25 cellular contexts compared by ENCODE assay signal in the genomic region with DNA sequence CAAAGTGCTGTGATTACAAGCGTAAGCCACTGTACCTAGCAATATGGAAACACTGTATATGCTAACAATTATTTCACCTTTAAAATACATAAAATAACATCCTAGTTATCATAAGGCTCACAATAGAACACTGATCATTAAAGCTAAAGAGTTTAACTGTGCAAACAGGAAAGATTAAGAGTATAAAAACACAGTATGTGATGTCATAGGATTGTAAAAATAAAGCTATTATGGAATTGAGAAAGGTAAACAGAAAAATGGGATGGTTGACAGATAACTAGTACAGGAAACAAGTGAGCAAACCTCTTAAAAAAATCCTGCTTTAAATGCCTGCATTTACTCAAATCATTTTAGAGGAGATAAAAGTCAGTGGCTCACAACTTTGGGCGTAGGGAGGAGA. TPM values are rescaled to one million over a fixed set of nuclear protein-coding genes. Genes with fewer than 3 reads are reported as not detected.
DNase-seq lines count a peak whose midpoint lies in the region; FAIRE-seq and TF ChIP-seq lines count a peak whose summit lies in the region.
"Had no signal": no experiment of that assay in that cellular context is flagged by ENCODE, and none has a peak within 500 bp of the region (broad histone marks: within the 10 kb centered on the region; RNA-seq: fewer than 3 reads in every experiment).

No MANE protein-coding gene starts in this region.

- peak; percentile 92 for FAIRE-seq in colon (lab: Jason Lieb, UNC)
- FAIRE-seq: astrocyte, endometrium, H1, TTC549 had no signal

- no peak overlapping the region for H3K27ac Mint-ChIP-seq in Calu3 (ENCODE audit: unreplicated experiment)
- H3K27ac Mint-ChIP-seq: CD14-positive monocyte; dendritic cell treated with granulocyte-macrophage colony-stimulating factor and Interleukin-4, amounts not matched to agents 40 ng/mL and 50 ng/mL, for 4 days; IgD-negative memory B cell; stimulated activated effector memory CD8-positive, alpha-beta T cell treated with anti-CD3 and anti-CD28 coated beads, Interleukin-12 subunit alpha, Interleukin-12 subunit beta, amount 100 ng/mL, for 72 hours; T-helper 1 cell treated with Interleukin-12 subunit alpha and Interleukin-12 subunit beta and Interleukin-4 antibody, amounts not matched to agents 30 μg/mL and 1 μg/mL, for 36 hours had no signal

- in situ Hi-C loops in brain microvascular endothelial cell (cut with HindIII; ENCODE audit: low pct_ligation_motif_present, low sequenced_read_pairs) = no loop called here

- TF ChIP-seq CTCF in Calu3 (IDR thresholded peaks at IDR 0.05; ENCODE audit: unreplicated experiment) = no peak
- TF ChIP-seq CTCF in brain microvascular endothelial cell (IDR thresholded peaks at IDR 0.05; ENCODE audit: low read depth, low read length, missing control alignments) = no peak

- H3K4me3 ChIP-seq in brain microvascular endothelial cell (ENCODE audit: low read depth, low read length) = no peak overlapping the region
- H3K4me3 ChIP-seq: gastrocnemius medialis, upper lobe of left lung had no signal

- peaks cover 14% of the 10 kb centered on the region for H3K36me3 Mint-ChIP-seq in Calu3 (ENCODE audit: insufficient read depth, unreplicated experiment)

- peaks cover 22% of the 10 kb centered on the region for H3K36me3 ChIP-seq in brain microvascular endothelial cell (replicated peaks)
- H3K36me3 ChIP-seq: gastrocnemius medialis had no signal

- DNase-seq in NCI-H2196 (lab: John Stamatoyannopoulos, UW; ENCODE audit: unreplicated experiment) = peak; percentile 8
- DNase-seq in NCI-H2196 treated with DMSO at 0.1 percent for 48 hours (lab: John Stamatoyannopoulos, UW; ENCODE audit: unreplicated experiment) = no peak
- DNase-seq in NCI-H748 (lab: John Stamatoyannopoulos, UW; ENCODE audit: unreplicated experiment) = peak; percentile 66
- no peak for DNase-seq in Calu3
- no peak for DNase-seq in NCI-H446 treated with DMSO at 0.1 percent for 48 hours (lab: John Stamatoyannopoulos, UW)
- DNase-seq in substantia nigra (lab: John Stamatoyannopoulos, UW) = no peak
- DNase-seq in brain microvascular endothelial cell = no peak
- DNase-seq: activated CD4-positive, alpha-beta T cell treated with anti-CD3 and anti-CD28 coated beads, Interleukin-2, amount 50 U/mL, for 4 hours; activated T-cell treated with anti-CD3 and anti-CD28 coated beads, Interleukin-2, amount 50 U/mL, for 48 hours; caudate nucleus; gastrocnemius medialis; hypothalamus; NCI-H187; NCI-H226; upper lobe of left lung had no signal

- CTCF ChIA-PET in Calu3 (lab: Charles Lee) = no interaction called here

- H3K4me1 Mint-ChIP-seq in Calu3 (ENCODE audit: low read depth, unreplicated experiment) = no peaks in the 10 kb centered on the region
- H3K4me1 Mint-ChIP-seq: IgD-negative memory B cell; stimulated activated effector memory CD8-positive, alpha-beta T cell treated with anti-CD3 and anti-CD28 coated beads, Interleukin-12 subunit alpha, Interleukin-12 subunit beta, amount 100 ng/mL, for 72 hours had no signal

- intact Hi-C loops in Calu3 (cut with micrococcal nuclease; ENCODE audit: unreplicated experiment) = no loop called here

- H3K27me3 ChIP-seq in brain microvascular endothelial cell (replicated peaks) = no peaks in the 10 kb centered on the region
- H3K27me3 ChIP-seq: gastrocnemius medialis, upper lobe of left lung had no signal

- no peak overlapping the region for H3K27ac ChIP-seq in substantia nigra (ENCODE audit: low read depth, low read length, poor library complexity, severe bottlenecking)
- H3K27ac ChIP-seq in brain microvascular endothelial cell = no peak overlapping the region
- H3K27ac ChIP-seq: gastrocnemius medialis, upper lobe of left lung had no signal

- H3K27me3 Mint-ChIP-seq in Calu3 (ENCODE audit: unreplicated experiment) = no peaks in the 10 kb centered on the region
- H3K27me3 Mint-ChIP-seq: dendritic cell treated with granulocyte-macrophage colony-stimulating factor and Interleukin-4, amounts not matched to agents 40 ng/mL and 50 ng/mL, for 4 days; IgD-negative memory B cell had no signal

- H3K9me3 Mint-ChIP-seq in Calu3 (ENCODE audit: low read depth, unreplicated experiment) = no peaks in the 10 kb centered on the region
- H3K9me3 Mint-ChIP-seq: dendritic cell treated with granulocyte-macrophage colony-stimulating factor and Interleukin-4, amounts not matched to agents 40 ng/mL and 50 ng/mL, for 4 days; IgD-negative memory B cell; stimulated activated effector memory CD8-positive, alpha-beta T cell treated with anti-CD3 and anti-CD28 coated beads, Interleukin-12 subunit alpha, Interleukin-12 subunit beta, amount 100 ng/mL, for 72 hours; T-helper 1 cell treated with Interleukin-12 subunit alpha and Interleukin-12 subunit beta and Interleukin-4 antibody, amounts not matched to agents 30 μg/mL and 1 μg/mL, for 36 hours had no signal

- no TSS peak for BruUV-seq in Calu3 (replicated peaks; lab: Mats Ljungman, UMichigan)

- H3K4me3 Mint-ChIP-seq in Calu3 (ENCODE audit: low read depth, unreplicated experiment) = no peak overlapping the region
- H3K4me3 Mint-ChIP-seq: CD14-positive monocyte; dendritic cell treated with granulocyte-macrophage colony-stimulating factor and Interleukin-4, amounts not matched to agents 40 ng/mL and 50 ng/mL, for 4 days; IgD-negative memory B cell; stimulated activated effector memory CD8-positive, alpha-beta T cell treated with anti-CD3 and anti-CD28 coated beads, Interleukin-12 subunit alpha, Interleukin-12 subunit beta, amount 100 ng/mL, for 72 hours; T-helper 1 cell treated with Interleukin-12 subunit alpha and Interleukin-12 subunit beta and Interleukin-4 antibody, amounts not matched to agents 30 μg/mL and 1 μg/mL, for 36 hours had no signal

RNA-seq across cellular contexts. Expression of gene IPO8, which starts 10.8 kb away (rescaled TPM):
- 40.1 and 44.1 TPM in 2 replicates for total RNA-seq in Calu3 (2022)

RNA-seq across cellular contexts. Expression of gene CAPRIN2, which starts 48.3 kb away (rescaled TPM):
- total RNA-seq in Calu3 (2022) = 48.5 and 52.2 TPM in 2 replicates

Comparison
In these comparisons a context has a peak if more than half of its experiments do, and no peak if none do; other contexts are left out.
1. DNase-seq: peak in NCI-H2196 (single experiment) and NCI-H748 (single experiment); none in NCI-H2196 treated with DMSO at 0.1 percent for 48 hours (single experiment), Calu3 (single experiment), NCI-H446 treated with DMSO at 0.1 percent for 48 hours (single experiment), substantia nigra (0 of 49) and brain microvascular endothelial cell (single experiment).